In the genomic region with DNA sequence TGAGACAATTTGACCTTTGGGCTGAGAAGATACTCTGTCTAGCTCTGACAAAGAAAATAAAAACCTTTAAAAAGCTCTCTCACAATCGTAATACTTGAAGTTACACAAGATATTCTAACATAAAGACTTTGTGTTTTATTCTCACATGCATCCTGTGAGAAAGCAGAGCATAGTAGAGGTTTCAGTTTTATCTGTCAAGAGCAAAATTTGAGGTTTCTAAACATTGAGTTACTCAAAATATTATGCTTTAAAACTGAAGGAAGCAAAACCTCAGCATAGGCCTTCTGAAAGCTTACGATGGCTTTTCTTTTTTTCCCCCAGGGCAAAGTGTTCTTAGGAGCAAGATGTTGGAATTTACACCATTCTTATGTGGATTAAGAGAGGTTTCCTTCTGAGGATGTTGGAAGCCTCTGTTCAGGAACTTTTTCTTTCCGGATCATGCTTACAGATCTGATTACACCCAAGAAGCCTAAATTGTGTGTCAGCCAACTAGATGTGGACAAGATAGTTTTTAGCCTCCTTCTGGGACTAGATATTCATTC, we compare ENCODE assay signal across 1 cellular context.
TF ChIP-seq lines count a peak whose summit lies in the region.

No MANE protein-coding gene starts in this region.

TF ChIP-seq in GM23338, 12 proteins besides CTCF, POLR2A, EP300 and RAD21 (continued from another document):
- TF ChIP-seq EZH2phosphoT487 (IDR thresholded peaks at IDR 0.05; ENCODE audit: unreplicated experiment) (no peak), CREB1 (CRISPR knock-in tag; IDR thresholded peaks at IDR 0.05; ENCODE audit: low read depth) (no peak), ZNF114 (CRISPR knock-in tag; IDR thresholded peaks at IDR 0.05) (no peak), JUNB (IDR thresholded peaks at IDR 0.05; ENCODE audit: unreplicated experiment) (no peak)
- TF ChIP-seq, protein P1, sequence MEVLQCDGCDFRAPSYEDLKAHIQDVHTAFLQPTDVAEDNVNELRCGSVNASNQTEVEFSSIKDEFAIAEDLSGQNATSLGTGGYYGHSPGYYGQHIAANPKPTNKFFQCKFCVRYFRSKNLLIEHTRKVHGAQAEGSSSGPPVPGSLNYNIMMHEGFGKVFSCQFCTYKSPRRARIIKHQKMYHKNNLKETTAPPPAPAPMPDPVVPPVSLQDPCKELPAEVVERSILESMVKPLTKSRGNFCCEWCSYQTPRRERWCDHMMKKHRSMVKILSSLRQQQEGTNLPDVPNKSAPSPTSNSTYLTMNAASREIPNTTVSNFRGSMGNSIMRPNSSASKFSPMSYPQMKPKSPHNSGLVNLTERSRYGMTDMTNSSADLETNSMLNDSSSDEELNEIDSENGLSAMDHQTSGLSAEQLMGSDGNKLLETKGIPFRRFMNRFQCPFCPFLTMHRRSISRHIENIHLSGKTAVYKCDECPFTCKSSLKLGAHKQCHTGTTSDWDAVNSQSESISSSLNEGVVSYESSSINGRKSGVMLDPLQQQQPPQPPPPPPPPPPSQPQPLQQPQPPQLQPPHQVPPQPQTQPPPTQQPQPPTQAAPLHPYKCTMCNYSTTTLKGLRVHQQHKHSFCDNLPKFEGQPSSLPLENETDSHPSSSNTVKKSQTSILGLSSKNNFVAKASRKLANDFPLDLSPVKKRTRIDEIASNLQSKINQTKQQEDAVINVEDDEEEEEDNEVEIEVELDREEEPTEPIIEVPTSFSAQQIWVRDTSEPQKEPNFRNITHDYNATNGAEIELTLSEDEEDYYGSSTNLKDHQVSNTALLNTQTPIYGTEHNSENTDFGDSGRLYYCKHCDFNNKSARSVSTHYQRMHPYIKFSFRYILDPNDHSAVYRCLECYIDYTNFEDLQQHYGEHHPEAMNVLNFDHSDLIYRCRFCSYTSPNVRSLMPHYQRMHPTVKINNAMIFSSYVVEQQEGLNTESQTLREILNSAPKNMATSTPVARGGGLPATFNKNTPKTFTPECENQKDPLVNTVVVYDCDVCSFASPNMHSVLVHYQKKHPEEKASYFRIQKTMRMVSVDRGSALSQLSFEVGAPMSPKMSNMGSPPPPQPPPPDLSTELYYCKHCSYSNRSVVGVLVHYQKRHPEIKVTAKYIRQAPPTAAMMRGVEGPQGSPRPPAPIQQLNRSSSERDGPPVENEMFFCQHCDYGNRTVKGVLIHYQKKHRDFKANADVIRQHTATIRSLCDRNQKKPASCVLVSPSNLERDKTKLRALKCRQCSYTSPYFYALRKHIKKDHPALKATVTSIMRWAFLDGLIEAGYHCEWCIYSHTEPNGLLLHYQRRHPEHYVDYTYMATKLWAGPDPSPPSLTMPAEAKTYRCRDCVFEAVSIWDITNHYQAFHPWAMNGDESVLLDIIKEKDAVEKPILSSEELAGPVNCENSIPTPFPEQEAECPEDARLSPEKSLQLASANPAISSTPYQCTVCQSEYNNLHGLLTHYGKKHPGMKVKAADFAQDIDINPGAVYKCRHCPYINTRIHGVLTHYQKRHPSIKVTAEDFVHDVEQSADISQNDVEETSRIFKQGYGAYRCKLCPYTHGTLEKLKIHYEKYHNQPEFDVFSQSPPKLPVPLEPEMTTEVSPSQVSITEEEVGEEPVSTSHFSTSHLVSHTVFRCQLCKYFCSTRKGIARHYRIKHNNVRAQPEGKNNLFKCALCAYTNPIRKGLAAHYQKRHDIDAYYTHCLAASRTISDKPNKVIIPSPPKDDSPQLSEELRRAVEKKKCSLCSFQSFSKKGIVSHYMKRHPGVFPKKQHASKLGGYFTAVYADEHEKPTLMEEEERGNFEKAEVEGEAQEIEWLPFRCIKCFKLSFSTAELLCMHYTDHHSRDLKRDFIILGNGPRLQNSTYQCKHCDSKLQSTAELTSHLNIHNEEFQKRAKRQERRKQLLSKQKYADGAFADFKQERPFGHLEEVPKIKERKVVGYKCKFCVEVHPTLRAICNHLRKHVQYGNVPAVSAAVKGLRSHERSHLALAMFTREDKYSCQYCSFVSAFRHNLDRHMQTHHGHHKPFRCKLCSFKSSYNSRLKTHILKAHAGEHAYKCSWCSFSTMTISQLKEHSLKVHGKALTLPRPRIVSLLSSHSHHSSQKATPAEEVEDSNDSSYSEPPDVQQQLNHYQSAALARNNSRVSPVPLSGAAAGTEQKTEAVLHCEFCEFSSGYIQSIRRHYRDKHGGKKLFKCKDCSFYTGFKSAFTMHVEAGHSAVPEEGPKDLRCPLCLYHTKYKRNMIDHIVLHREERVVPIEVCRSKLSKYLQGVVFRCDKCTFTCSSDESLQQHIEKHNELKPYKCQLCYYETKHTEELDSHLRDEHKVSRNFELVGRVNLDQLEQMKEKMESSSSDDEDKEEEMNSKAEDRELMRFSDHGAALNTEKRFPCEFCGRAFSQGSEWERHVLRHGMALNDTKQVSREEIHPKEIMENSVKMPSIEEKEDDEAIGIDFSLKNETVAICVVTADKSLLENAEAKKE (CRISPR knock-in tag; IDR thresholded peaks at IDR 0.05): no peak
